Comparison of ENCODE assay signal across 26 cellular contexts in the genomic region with DNA sequence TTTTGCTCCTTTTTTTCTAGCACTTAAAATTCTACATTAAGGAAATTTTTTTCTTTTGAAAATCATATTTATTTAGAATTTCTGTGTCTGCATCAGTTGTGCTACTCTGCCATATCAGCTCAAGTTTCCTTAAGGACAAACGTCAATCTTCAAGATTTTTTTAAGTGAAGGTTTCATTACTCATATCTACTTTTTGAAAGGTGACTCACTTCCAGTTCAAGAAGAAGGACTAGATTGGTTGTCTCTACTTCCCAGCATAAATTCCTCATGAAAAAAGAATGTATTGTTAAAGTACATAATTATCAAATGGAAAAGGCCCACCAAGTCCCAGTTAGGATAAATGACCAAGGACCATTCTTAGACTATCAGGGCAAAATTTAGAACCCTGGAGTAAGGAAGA.
"Had no signal": no experiment of that assay in that cellular context is flagged by ENCODE, and none has a peak within 500 bp of the region (broad histone marks: within the 10 kb centered on the region; RNA-seq: fewer than 3 reads in every experiment).

No MANE protein-coding gene starts in this region.

- H3K27me3 Mint-ChIP-seq: activated B cell treated with CpG ODN at 0.5 μM for 24 hours; activated CD4-positive, alpha-beta memory T cell treated with anti-CD3 and anti-CD28 coated beads for 36 hours; activated CD4-positive, alpha-beta T cell treated with anti-CD3 and anti-CD28 coated beads, Interleukin-2, amount 10 ng/mL, durations not matched to agents 7 days and 5 days; activated naive CD8-positive, alpha-beta T cell treated with anti-CD3 and anti-CD28 coated beads, Interleukin-2, amount 50 U/mL, for 24 hours had no signal

- H3K9me3 Mint-ChIP-seq: activated CD4-positive, alpha-beta T cell treated with anti-CD3 and anti-CD28 coated beads, Interleukin-2, amount 10 ng/mL, durations not matched to agents 7 days and 5 days had no signal

- H3K4me1 Mint-ChIP-seq: activated B cell treated with CpG ODN at 0.5 μM for 24 hours; activated CD4-positive, alpha-beta T cell treated with anti-CD3 and anti-CD28 coated beads, Interleukin-2, amount 10 ng/mL, durations not matched to agents 7 days and 5 days; activated naive CD8-positive, alpha-beta T cell treated with anti-CD3 and anti-CD28 coated beads, Interleukin-2, amount 50 U/mL, for 24 hours had no signal

- DNase-seq: activated B cell treated with CpG ODN at 0.5 μM for 24 hours; activated CD4-positive, alpha-beta memory T cell treated with anti-CD3 and anti-CD28 coated beads for 36 hours; activated CD4-positive, alpha-beta T cell treated with anti-CD3 and anti-CD28 coated beads, Interleukin-2, amount 10 ng/mL, durations not matched to agents 7 days and 5 days; activated CD8-positive, alpha-beta memory T cell treated with anti-CD3 and anti-CD28 coated beads for 24 hours; activated effector memory CD4-positive, alpha-beta T cell treated with anti-CD3 and anti-CD28 coated beads, Interleukin-2, amount 50 U/mL, for 16 hours; activated naive CD4-positive, alpha-beta T cell treated with Interleukin-2 at 50 U/mL for 16 hours; activated naive CD8-positive, alpha-beta T cell treated with anti-CD3 and anti-CD28 coated beads, Interleukin-2, amount 50 U/mL, for 24 hours; activated T-cell treated with anti-CD3 and anti-CD28 coated beads, Interleukin-2, amount 50 U/mL, for 4 hours; amygdala; brain microvascular endothelial cell; Karpas-422; NCI-H1048; NCI-H146; NCI-H187 treated with DMSO at 0.1 percent for 48 hours; NCI-H2171 treated with DMSO at 0.1 percent for 48 hours; NCI-H510A treated with DMSO at 0.1 percent for 48 hours; NCI-H69; NK-92 treated with Interleukin-12 subunit alpha and Interleukin-12 subunit beta, amount 100 ng/mL, for 24 hours; OCI-M1; Peyer's patch; SIG-M5; T-helper 2 cell; T1000 had no signal

- H3K4me3 ChIP-seq: K562, Peyer's patch had no signal

- H3K4me1 ChIP-seq: Peyer's patch had no signal

- H3K27ac ChIP-seq: brain microvascular endothelial cell, Peyer's patch had no signal

- H3K36me3 ChIP-seq: brain microvascular endothelial cell, Peyer's patch had no signal

- H3K27ac Mint-ChIP-seq: activated B cell treated with CpG ODN at 0.5 μM for 24 hours; activated CD4-positive, alpha-beta memory T cell treated with anti-CD3 and anti-CD28 coated beads for 36 hours; activated CD4-positive, alpha-beta T cell treated with anti-CD3 and anti-CD28 coated beads, Interleukin-2, amount 10 ng/mL, durations not matched to agents 7 days and 5 days; activated naive CD4-positive, alpha-beta T cell treated with anti-CD3 and anti-CD28 coated beads, Interleukin-2, amount 50 U/mL, for 72 hours; activated naive CD8-positive, alpha-beta T cell treated with anti-CD3 and anti-CD28 coated beads, Interleukin-2, amount 50 U/mL, for 24 hours had no signal

- ATAC-seq: activated naive CD4-positive, alpha-beta T cell treated with anti-CD3 and anti-CD28 coated beads, Interleukin-2, amount 50 U/mL, for 72 hours; activated naive CD8-positive, alpha-beta T cell treated with anti-CD3 and anti-CD28 coated beads, Interleukin-2, amount 50 U/mL, for 24 hours; activated T-cell treated with anti-CD3 and anti-CD28 coated beads, Interleukin-2, amount 50 U/mL, for 4 hours; K562 had no signal

- H3K4me3 Mint-ChIP-seq: activated B cell treated with CpG ODN at 0.5 μM for 24 hours; activated CD4-positive, alpha-beta memory T cell treated with anti-CD3 and anti-CD28 coated beads for 36 hours; activated CD4-positive, alpha-beta T cell treated with anti-CD3 and anti-CD28 coated beads, Interleukin-2, amount 10 ng/mL, durations not matched to agents 7 days and 5 days; activated naive CD8-positive, alpha-beta T cell treated with anti-CD3 and anti-CD28 coated beads, Interleukin-2, amount 50 U/mL, for 24 hours; activated T-cell treated with anti-CD3 and anti-CD28 coated beads, Interleukin-2, amount 50 U/mL, for 4 hours had no signal

- H3K27me3 ChIP-seq: brain microvascular endothelial cell, Peyer's patch had no signal

- H3K9me3 ChIP-seq: Peyer's patch had no signal

- FAIRE-seq: K562, TTC549 had no signal

- H3K36me3 Mint-ChIP-seq: activated CD4-positive, alpha-beta memory T cell treated with anti-CD3 and anti-CD28 coated beads for 36 hours; activated naive CD4-positive, alpha-beta T cell treated with anti-CD3 and anti-CD28 coated beads, Interleukin-2, amount 50 U/mL, for 72 hours had no signal
